ENCODE assay signal across 1 cellular context in genomic region chr12:56127888-56128668, GRCh38.
TF ChIP-seq lines count a peak whose summit lies in the region.

Gene ESYT1 (plus strand): TSS chr12:56128267. CDS start chr12:56128320, 53 bp downstream.

TF ChIP-seq in HCT116, 20 proteins besides CTCF, POLR2A, EP300 and RAD21 (continued from another document):
- TF ChIP-seq REST (IDR thresholded peaks at IDR 0.05; ENCODE audit: low read depth), result no peak
- no peak for TF ChIP-seq CEBPB (IDR thresholded peaks at IDR 0.05; ENCODE audit: low read depth)
